ENCODE assay signal across 21 cellular contexts in the genomic region with DNA sequence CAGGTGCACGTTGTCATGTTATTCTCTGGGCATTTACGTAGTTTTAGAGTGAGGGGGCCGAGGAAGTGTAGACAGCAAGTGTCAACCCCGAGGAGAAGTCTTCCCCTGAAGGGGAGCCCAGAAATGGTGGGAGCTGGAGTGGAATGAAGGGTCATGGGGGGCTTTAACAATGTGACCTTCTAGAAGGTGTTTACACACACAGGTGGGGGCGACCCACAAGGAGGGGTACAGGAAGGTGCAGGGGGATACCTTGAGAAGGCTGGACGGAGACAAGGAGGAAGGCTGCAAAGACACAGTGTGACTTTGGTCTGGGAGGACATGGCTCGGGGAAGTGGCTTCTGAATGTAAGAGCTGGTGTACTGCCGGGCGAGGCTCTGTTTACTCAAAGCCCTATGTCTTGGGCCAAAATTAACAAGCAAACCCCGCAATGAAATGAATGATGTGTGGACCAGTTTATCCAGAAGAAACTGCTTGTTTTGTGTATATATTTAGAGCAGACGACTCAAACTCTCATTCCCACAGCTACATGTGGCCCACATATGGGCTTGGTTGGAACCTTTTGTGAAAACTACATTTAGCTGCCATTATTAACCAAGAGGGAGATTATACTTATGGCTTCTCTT. TPM values are rescaled to one million over a fixed set of nuclear protein-coding genes. Genes with fewer than 3 reads are reported as not detected.
DNase-seq lines count a peak whose midpoint lies in the region; ATAC-seq and FAIRE-seq lines count a peak whose summit lies in the region.
"Had no signal": no experiment of that assay in that cellular context is flagged by ENCODE, and none has a peak within 500 bp of the region (broad histone marks: within the 10 kb centered on the region; RNA-seq: fewer than 3 reads in every experiment).

No MANE protein-coding gene starts in this region.

- H3K9ac ChIP-seq in mucosa of stomach (ENCODE audit: low read length), result peak overlapping the region; percentile 30

- no peak for FAIRE-seq in GM19239 (lab: Jason Lieb, UNC)
- FAIRE-seq: RCC 7860 had no signal

- no peaks in the 10 kb centered on the region for H3K36me3 ChIP-seq in mucosa of stomach (ENCODE audit: control insufficient read depth, insufficient read depth, low read length)
- H3K36me3 ChIP-seq: WERI-Rb-1 had no signal

- peak; percentile 16 for ATAC-seq in esophagus mucosa
- ATAC-seq: activated T-helper 17 cell treated with anti-CD3 and anti-CD28 coated beads, Interleukin-2, amount 50 U/mL, for 72 hours; GM23338; stimulated activated effector memory CD8-positive, alpha-beta T cell treated with anti-CD3 and anti-CD28 coated beads, Interleukin-12 subunit alpha, Interleukin-12 subunit beta, amount 100 ng/mL, for 72 hours; T-helper 17 cell had no signal

- peaks cover 49% of the 10 kb centered on the region for H3K4me1 ChIP-seq in mucosa of stomach (ENCODE audit: control insufficient read depth, insufficient read depth, low read length)
- H3K4me1 ChIP-seq: testis had no signal

- H3K27me3 ChIP-seq in mucosa of stomach (ENCODE audit: control insufficient read depth, insufficient read depth, low read length), result no peaks in the 10 kb centered on the region
- H3K27me3 ChIP-seq: body of pancreas, testis had no signal

- H3K4me3 ChIP-seq in mucosa of stomach (ENCODE audit: low read length), result no peak overlapping the region
- H3K4me3 ChIP-seq: body of pancreas, GM23338, skin epidermis, testis had no signal

- H3K9me3 ChIP-seq in mucosa of stomach (ENCODE audit: control insufficient read depth, low read length), result no peaks in the 10 kb centered on the region
- H3K9me3 ChIP-seq: body of pancreas, testis had no signal

- DNase-seq in COLO668 (lab: John Stamatoyannopoulos, UW; ENCODE audit: unreplicated experiment), result peak; percentile 33
- peak; percentile 77 for DNase-seq in NCI-H69 (lab: John Stamatoyannopoulos, UW)
- DNase-seq in dedifferentiated amniotic fluid mesenchymal stem cell (ENCODE audit: extremely low spot score), result no peak
- DNase-seq in midbrain (lab: John Stamatoyannopoulos, UW), result no peak
- DNase-seq in GM19239 (ENCODE audit: insufficient read length, low spot score), result no peak
- DNase-seq: activated CD4-positive, alpha-beta T cell treated with anti-CD3 and anti-CD28 coated beads, Interleukin-2, amount 50 U/mL, for 1 hour; immature natural killer cell; NCI-H510A treated with DMSO at 0.1 percent for 48 hours; stimulated activated CD4-positive, alpha-beta T cell treated with anti-CD3 and anti-CD28 coated beads, Interleukin-2, amount 100 ng/mL, for 24 hours; T-helper 17 cell; testis; WERI-Rb-1 had no signal

RNA-seq across cellular contexts. Expression of a gene that starts 18.6 kb away (rescaled TPM):
- total RNA-seq in esophagus mucosa, result not detected
- total RNA-seq: activated T-helper 17 cell treated with anti-CD3 and anti-CD28 coated beads, Interleukin-2, amount 50 U/mL, for 72 hours; body of pancreas; Daoy; GM23338; T-helper 17 cell had no signal

Comparison
In these comparisons a context has a peak if more than half of its experiments do, and no peak if none do; other contexts are left out.
1. DNase-seq: peak in COLO668 (single experiment) and NCI-H69 (single experiment); none in dedifferentiated amniotic fluid mesenchymal stem cell (single experiment), midbrain (single experiment) and GM19239 (single experiment).